In genomic region chr3:51389423-51390183, GRCh38 we compare ENCODE assay signal across 8 cellular contexts. TPM values are rescaled to one million over a fixed set of nuclear protein-coding genes. Genes with fewer than 3 reads are reported as not detected.
DNase-seq lines count a peak whose midpoint lies in the region; ATAC-seq and TF ChIP-seq lines count a peak whose summit lies in the region.

No MANE protein-coding gene starts in this region.

- peaks cover 38% of the 10 kb centered on the region for H3K36me3 Mint-ChIP-seq in MCF 10A (ENCODE audit: insufficient read depth, unreplicated experiment)

- H3K9me3 Mint-ChIP-seq in MCF 10A (ENCODE audit: unreplicated experiment), result no peaks in the 10 kb centered on the region

- no TSS peak for BruUV-seq in MCF 10A (replicated peaks; lab: Mats Ljungman, UMichigan)

- intact Hi-C loops in MCF 10A (cut with micrococcal nuclease), result loop anchor here (1.0 to 5.0 kb wide), 4 partner anchors 109 to 773 kb away; partner anchors contain the start of gene TEX264

- H3K27me3 ChIP-seq in BJ (ENCODE audit: control insufficient read depth, insufficient read depth, low read length) (no peaks in the 10 kb centered on the region), H7 (ENCODE audit: control insufficient read depth, insufficient read depth, low read length) (no peaks in the 10 kb centered on the region)

- no peak for DNase-seq in BJ (ENCODE audit: low read depth)
- peak; percentile 87 for DNase-seq in H7
- DNase-seq in T follicular helper cell (ENCODE audit: low read depth), result peak; percentile 44
- peak; percentile 54 for DNase-seq in MCF 10A (ENCODE audit: unreplicated experiment)
- DNase-seq in inferior parietal cortex (ENCODE audit: extremely low spot score), result peak; percentile 46
- peak; percentile 61 to 62 for DNase-seq in stimulated activated CD4-positive, alpha-beta T cell treated with anti-CD3 and anti-CD28 coated beads, Interleukin-2, amount 100 ng/mL, for 24 hours
- no peak for DNase-seq in SHP77 treated with DMSO at 0.1 percent for 48 hours (lab: John Stamatoyannopoulos, UW)

- no peak overlapping the region for H3K4me3 ChIP-seq in BJ (ENCODE audit: low read depth, low read length)
- H3K4me3 ChIP-seq in H7 (ENCODE audit: insufficient read depth, low read depth, low read length), result no peak overlapping the region

- CTCF ChIA-PET in BJ (lab: Yijun Ruan, JAX) (interaction anchor here (0.6 to 3.8 kb wide), 34 partner anchors 8 to 1043 kb away, joined by 3 to 34 read pairs (median 4); partner anchors contain the start of genes CISH, DCAF1 and MAPKAPK3), MCF 10A (lab: Yijun Ruan, JAX) (interaction anchor here (0.5 to 4.7 kb wide), 58 partner anchors 8 to 888 kb away, joined by 3 to 59 read pairs (median 4); partner anchors contain the start of genes DCAF1, HEMK1 and MAPKAPK3)

- peaks cover 25% of the 10 kb centered on the region for H3K4me1 Mint-ChIP-seq in MCF 10A (ENCODE audit: insufficient read depth, unreplicated experiment)

- peak; percentile 87 for TF ChIP-seq CTCF in BJ (IDR thresholded peaks at IDR 0.05; ENCODE audit: insufficient read depth, low read depth, low read length)
- peak; percentile 66 for TF ChIP-seq CTCF in MCF 10A (IDR thresholded peaks at IDR 0.05; ENCODE audit: unreplicated experiment)

- no peak overlapping the region for H3K4me3 Mint-ChIP-seq in MCF 10A (ENCODE audit: unreplicated experiment)

- no peak for ATAC-seq in HG02623 (IDR thresholded peaks at IDR 0.05; ENCODE audit: unreplicated experiment)

- POLR2A ChIA-PET in BJ (lab: Charles Lee) (no interaction called here), MCF 10A (lab: Yijun Ruan, JAX) (interaction anchor here (0.7 to 2.1 kb wide), 6 partner anchors 47 to 820 kb away, joined by 3 to 6 read pairs (median 3); partner anchors contain the start of genes DCAF1 and HEMK1)

- H3K36me3 ChIP-seq in BJ (ENCODE audit: control insufficient read depth, insufficient read depth, low read length) (peaks cover 18% of the 10 kb centered on the region), H7 (replicated peaks; ENCODE audit: control insufficient read depth, insufficient read depth, low read length) (peaks cover 43% of the 10 kb centered on the region)

- H3K27ac Mint-ChIP-seq in MCF 10A (ENCODE audit: low read depth, unreplicated experiment), result no peak overlapping the region

- H3K27me3 Mint-ChIP-seq in MCF 10A (ENCODE audit: insufficient read depth, unreplicated experiment), result no peaks in the 10 kb centered on the region

RNA-seq across cellular contexts. Expression of gene RBM15B, which starts 1.5 kb away (rescaled TPM):
- polyA plus RNA-seq in BJ (2011; rRNA removed), result 8.4 and 11.9 TPM in 2 replicates
- 13.8 and 18.5 TPM in 2 replicates for polyA minus RNA-seq in BJ (2011; rRNA and poly(A)+ RNA removed)
- 29.3 and 30.0 TPM in 2 replicates for total RNA-seq in H7 (2014; rRNA removed; shearing (Covaris generic))
- total RNA-seq in MCF 10A (2022), result 32.5 and 33.6 TPM in 2 replicates

RNA-seq across cellular contexts. Expression of gene MANF, which starts 4.5 kb away (rescaled TPM):
- polyA plus RNA-seq in BJ (2011; rRNA removed), result 21.5 and 58.1 TPM in 2 replicates
- polyA minus RNA-seq in BJ (2011; rRNA and poly(A)+ RNA removed), result 5.8 and 7.3 TPM in 2 replicates
- 82.7 and 84.0 TPM in 2 replicates for total RNA-seq in H7 (2014; rRNA removed; shearing (Covaris generic))
- total RNA-seq in MCF 10A (2022), result 271 and 273 TPM in 2 replicates

Comparison
In these comparisons a context has a peak if more than half of its experiments do, and no peak if none do; other contexts are left out.
1. DNase-seq: peak in H7 (single experiment), T follicular helper cell (single experiment), MCF 10A (single experiment), inferior parietal cortex (single experiment) and stimulated activated CD4-positive, alpha-beta T cell treated with anti-CD3 and anti-CD28 coated beads, Interleukin-2, amount 100 ng/mL, for 24 hours (2 of 2); none in BJ (single experiment) and SHP77 treated with DMSO at 0.1 percent for 48 hours (single experiment).